In genomic region chr14:76862546-76863282, GRCh38 we compare ENCODE assay signal across 31 cellular contexts. TPM values are rescaled to one million over a fixed set of nuclear protein-coding genes. Genes with fewer than 3 reads are reported as not detected.
DNase-seq lines count a peak whose midpoint lies in the region; ATAC-seq and TF ChIP-seq lines count a peak whose summit lies in the region.
"Had no signal": no experiment of that assay in that cellular context is flagged by ENCODE, and none has a peak within 500 bp of the region (broad histone marks: within the 10 kb centered on the region; RNA-seq: fewer than 3 reads in every experiment).

No MANE protein-coding gene starts in this region.

- no peaks in the 10 kb centered on the region for H3K79me2 ChIP-seq in neural progenitor cell (ENCODE audit: low read depth)
- H3K79me2 ChIP-seq: hepatocyte had no signal

- no peak for ATAC-seq in activated CD4-positive, alpha-beta T cell treated with anti-CD3 and anti-CD28 coated beads for 36 hours
- ATAC-seq in HG02970 (IDR thresholded peaks at IDR 0.05; ENCODE audit: low FRiP score, unreplicated experiment), result no peak
- no peak for ATAC-seq in activated CD4-positive, CD25-positive, alpha-beta regulatory T cell treated with anti-CD3 and anti-CD28 coated beads, Interleukin-2, amount 50 U/mL, for 24 hours
- ATAC-seq: esophagus mucosa, Panc1 had no signal

- no peak overlapping the region for H3K4me2 ChIP-seq in neural progenitor cell
- H3K4me2 ChIP-seq: hepatocyte had no signal

- peak; percentile 16 for DNase-seq in activated CD4-positive, alpha-beta T cell treated with anti-CD3 and anti-CD28 coated beads for 36 hours
- no peak for DNase-seq in activated CD4-positive, alpha-beta T cell treated with anti-CD3 and anti-CD28 coated beads for 48 hours
- no peak for DNase-seq in caudate nucleus (lab: John Stamatoyannopoulos, UW)
- DNase-seq in neural progenitor cell (ENCODE audit: low spot score), result no peak
- DNase-seq in GM13977 (ENCODE audit: low spot score), result no peak
- DNase-seq: cortex of kidney; foreskin fibroblast; HCEC 1CT; Karpas-422; naive B cell; NCI-H2171; NCI-H524 treated with DMSO at 0.1 percent for 48 hours; SHP77 treated with DMSO at 0.1 percent for 48 hours; stimulated activated CD4-positive, alpha-beta T cell treated with anti-CD3 and anti-CD28 coated beads, Interleukin-1b, Interleukin-23, amount 100 ng/mL, for 48 hours; T1000; WERI-Rb-1 had no signal

- H3K36me3 Mint-ChIP-seq in activated CD4-positive, alpha-beta T cell treated with anti-CD3 and anti-CD28 coated beads for 36 hours (ENCODE audit: low read depth), result no peaks in the 10 kb centered on the region
- H3K36me3 Mint-ChIP-seq in neural progenitor cell, result no peaks in the 10 kb centered on the region
- H3K36me3 Mint-ChIP-seq: activated naive CD8-positive, alpha-beta T cell; naive B cell had no signal

- no peaks in the 10 kb centered on the region for H3K9me3 Mint-ChIP-seq in activated CD4-positive, alpha-beta T cell treated with anti-CD3 and anti-CD28 coated beads for 36 hours (ENCODE audit: low read depth)
- no peaks in the 10 kb centered on the region for H3K9me3 Mint-ChIP-seq in neural progenitor cell
- H3K9me3 Mint-ChIP-seq: activated T-helper 2 cell treated with anti-CD3 and anti-CD28 coated beads, Interferon-gamma antibody, Interleukin-2, Interleukin-4, amounts not matched to agents 10 μg/mL and 5 μg/mL and 100 μg/mL, durations not matched to agents 14 hours and 24 hours and 36 hours; naive B cell had no signal

- no peak overlapping the region for H3K9ac ChIP-seq in neural progenitor cell

- intact Hi-C loops in activated CD4-positive, alpha-beta T cell treated with anti-CD3 and anti-CD28 coated beads for 36 hours (cut with DNase I, micrococcal nuclease), result no loop called here

- POLR2A ChIA-PET in activated CD4-positive, alpha-beta T cell treated with anti-CD3 and anti-CD28 coated beads for 36 hours (lab: Charles Lee), result no interaction called here
- POLR2A ChIA-PET in HEK293 (lab: Yijun Ruan, JAX), result no interaction called here

- no peaks in the 10 kb centered on the region for H4K20me1 ChIP-seq in neural progenitor cell (ENCODE audit: low read depth)

- no peak overlapping the region for H2AFZ ChIP-seq in neural progenitor cell (replicated peaks)
- H2AFZ ChIP-seq: hepatocyte had no signal

- H3K27ac ChIP-seq in HEK293 (ENCODE audit: extremely low read depth, low read depth, low read length) (no peak overlapping the region), caudate nucleus (ENCODE audit: low read depth, low read length) (peak overlapping the region; percentile 38), neural progenitor cell (no peak overlapping the region)
- H3K27ac ChIP-seq: cardiac muscle cell, hepatocyte, WERI-Rb-1 had no signal

- no peaks in the 10 kb centered on the region for H3F3A ChIP-seq in neural progenitor cell (ENCODE audit: low read depth)

- H3K9me3 ChIP-seq in HEK293 (ENCODE audit: control insufficient read depth, insufficient read depth, low read depth, low read length) (no peaks in the 10 kb centered on the region), neural progenitor cell (ENCODE audit: low read depth) (no peaks in the 10 kb centered on the region)
- H3K9me3 ChIP-seq: ascending aorta, tibial nerve had no signal

- no peak for TF ChIP-seq CTCF in HEK293 (tag by site-specific recombination; IDR thresholded peaks at IDR 0.05)
- TF ChIP-seq CTCF in neural progenitor cell (IDR thresholded peaks at IDR 0.05), result no peak
- no peak for TF ChIP-seq CTCF in GM13977 (IDR thresholded peaks at IDR 0.05; ENCODE audit: extremely low read depth, insufficient read depth, missing control alignments)

- no peaks in the 10 kb centered on the region for H3K27me3 ChIP-seq in neural progenitor cell
- H3K27me3 ChIP-seq: ascending aorta, hepatocyte, tibial nerve had no signal

- H3K4me3 Mint-ChIP-seq in activated CD4-positive, alpha-beta T cell treated with anti-CD3 and anti-CD28 coated beads for 36 hours, result no peak overlapping the region
- no peak overlapping the region for H3K4me3 Mint-ChIP-seq in neural progenitor cell
- H3K4me3 Mint-ChIP-seq: activated naive CD8-positive, alpha-beta T cell had no signal

- CTCF ChIA-PET in activated CD4-positive, alpha-beta T cell treated with anti-CD3 and anti-CD28 coated beads for 36 hours (lab: Charles Lee), result interaction anchor here (0.8 to 19.2 kb wide), 6 partner anchors 13 to 216 kb away, joined by 3 to 599 read pairs (median 3); no protein-coding TSS in a partner anchor
- CTCF ChIA-PET in HEK293 (lab: Yijun Ruan, JAX), result interaction anchor here (0.6 to 3.9 kb wide), 4 partner anchors 10 to 435 kb away, joined by 3 to 14 read pairs (median 4); no protein-coding TSS in a partner anchor

- H3K4me3 ChIP-seq in HEK293 (ENCODE audit: low read depth, low read length) (no peak overlapping the region), neural progenitor cell (no peak overlapping the region)
- H3K4me3 ChIP-seq: ascending aorta, cardiac muscle cell, hepatocyte, skin epidermis, tibial nerve had no signal

- in situ Hi-C loops in GM13977 (cut with MboI; ENCODE audit: low pct_unique_long_range_greater_than_20kb, low sequenced_read_pairs, unreplicated experiment), result no loop called here

- no peak overlapping the region for H3K27ac Mint-ChIP-seq in activated CD4-positive, alpha-beta T cell treated with anti-CD3 and anti-CD28 coated beads for 36 hours
- peak overlapping the region; percentile 4 for H3K27ac Mint-ChIP-seq in neural progenitor cell
- H3K27ac Mint-ChIP-seq: activated naive CD8-positive, alpha-beta T cell; activated T-helper 2 cell treated with anti-CD3 and anti-CD28 coated beads, Interferon-gamma antibody, Interleukin-2, Interleukin-4, amounts not matched to agents 10 μg/mL and 5 μg/mL and 100 μg/mL, durations not matched to agents 14 hours and 24 hours and 36 hours had no signal

- H3K4me1 Mint-ChIP-seq in activated CD4-positive, alpha-beta T cell treated with anti-CD3 and anti-CD28 coated beads for 36 hours, result peaks cover 31% of the 10 kb centered on the region
- H3K4me1 Mint-ChIP-seq in neural progenitor cell, result peaks cover 42% of the 10 kb centered on the region

- H3K27me3 Mint-ChIP-seq in activated CD4-positive, alpha-beta T cell treated with anti-CD3 and anti-CD28 coated beads for 36 hours, result peaks cover 3% of the 10 kb centered on the region
- H3K27me3 Mint-ChIP-seq in neural progenitor cell (ENCODE audit: insufficient read depth, low read depth), result peaks cover 9% of the 10 kb centered on the region
- H3K27me3 Mint-ChIP-seq: activated naive CD8-positive, alpha-beta T cell had no signal

- H3K4me1 ChIP-seq in HEK293 (ENCODE audit: control insufficient read depth, insufficient read depth, low read length) (no peaks in the 10 kb centered on the region), neural progenitor cell (peaks cover 9% of the 10 kb centered on the region)
- H3K4me1 ChIP-seq: ascending aorta had no signal

- H3K36me3 ChIP-seq in HEK293 (ENCODE audit: control insufficient read depth in 2 of 2, insufficient read depth in 1 of 2, low read length in 2 of 2), result no peaks in the 10 kb centered on the region
- no peaks in the 10 kb centered on the region for H3K36me3 ChIP-seq in neural progenitor cell
- H3K36me3 ChIP-seq: ascending aorta, cardiac muscle cell, tibial nerve, WERI-Rb-1 had no signal

TF ChIP-seq in HEK293, 187 proteins besides CTCF, POLR2A, EP300 and RAD21:
- TF ChIP-seq ZBTB20 (tag by site-specific recombination; IDR thresholded peaks at IDR 0.05) (no peak), ZFHX2 (tag by site-specific recombination; conservative IDR thresholded peaks at IDR 0.05) (0 out of 2 replicates have a peak, but pooled peaks have one; percentile 5)
TF ChIP-seq in HEK293: peak in this region for 1.

RNA-seq across cellular contexts. Expression of gene LRRC74A, which starts 36.5 kb away (rescaled TPM):
- not detected for total RNA-seq in activated CD4-positive, alpha-beta T cell treated with anti-CD3 and anti-CD28 coated beads for 36 hours
- not detected in 2 replicates for total RNA-seq in neural progenitor cell (ENCODE audit: low replicate concordance)
- total RNA-seq: A172; activated T-helper 2 cell treated with anti-CD3 and anti-CD28 coated beads, Interferon-gamma antibody, Interleukin-2, Interleukin-4, amounts not matched to agents 10 μg/mL and 5 μg/mL and 100 μg/mL, durations not matched to agents 14 hours and 24 hours and 36 hours; ascending aorta; cardiac muscle cell; esophagus mucosa; hepatocyte; mesenteric fat pad; omental fat pad; tibial nerve had no signal

RNA-seq across cellular contexts. Expression of gene ANGEL1, which starts 50.0 kb away (rescaled TPM):
- total RNA-seq in activated CD4-positive, alpha-beta T cell treated with anti-CD3 and anti-CD28 coated beads for 36 hours, result 10 to 100 TPM; 15.8 to 17.2 TPM
- total RNA-seq in neural progenitor cell (ENCODE audit: low replicate concordance), result 23.2 and 28.7 TPM in 2 replicates
